In the genomic region with DNA sequence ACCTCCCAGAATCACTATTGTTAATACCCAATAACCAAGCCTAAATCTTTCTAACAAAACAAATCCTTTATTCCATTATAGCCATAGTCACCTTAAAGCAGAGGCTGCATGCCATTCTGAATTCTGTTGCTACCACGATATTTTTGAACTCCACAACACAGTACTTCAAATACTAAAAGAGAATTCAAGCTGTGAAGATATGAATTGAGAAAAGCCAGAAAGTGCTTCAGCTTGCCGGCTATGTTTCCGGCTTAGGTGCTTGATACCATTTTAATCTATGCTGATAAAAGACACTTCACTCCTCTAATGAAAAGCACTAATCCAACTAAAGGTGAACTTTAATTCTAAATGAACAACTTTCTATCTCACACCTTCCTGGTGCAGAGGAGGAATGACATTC, we compare ENCODE assay signal across 35 cellular contexts. TPM values are rescaled to one million over a fixed set of nuclear protein-coding genes. Genes with fewer than 3 reads are reported as not detected.
"Had no signal": no experiment of that assay in that cellular context is flagged by ENCODE, and none has a peak within 500 bp of the region (broad histone marks: within the 10 kb centered on the region; RNA-seq: fewer than 3 reads in every experiment).

No MANE protein-coding gene starts in this region.

- H3K4me3 ChIP-seq: MG63, Peyer's patch had no signal

- H3K27ac ChIP-seq: brain microvascular endothelial cell, Peyer's patch, VCaP had no signal

- H3K9me3 ChIP-seq: MG63, Peyer's patch had no signal

- H3K36me3 ChIP-seq: brain microvascular endothelial cell, MG63, Peyer's patch had no signal

- DNase-seq: activated B cell treated with CpG ODN at 0.5 μM for 24 hours; activated CD4-positive, alpha-beta memory T cell treated with anti-CD3 and anti-CD28 coated beads for 36 hours; activated CD4-positive, alpha-beta T cell treated with anti-CD3 and anti-CD28 coated beads for 4 hours; activated CD4-positive, alpha-beta T cell treated with anti-CD3 and anti-CD28 coated beads, Interleukin-2, amount 50 U/mL, for 1 hour; activated CD4-positive, CD25-positive, alpha-beta regulatory T cell treated with anti-CD3 and anti-CD28 coated beads, Interleukin-2, amount 50 U/mL, for 72 hours; activated CD8-positive, alpha-beta memory T cell treated with anti-CD3 and anti-CD28 coated beads, Interleukin-2, amount 50 U/mL, for 4 hours; activated effector memory CD4-positive, alpha-beta T cell treated with Interleukin-2 at 50 U/mL for 16 hours; activated naive CD4-positive, alpha-beta T cell treated with anti-CD3 and anti-CD28 coated beads, Interleukin-2, amount 10 ng/mL, durations not matched to agents 7 days and 5 days; activated naive CD8-positive, alpha-beta T cell treated with anti-CD3 and anti-CD28 coated beads, Interleukin-2, amount 50 U/mL, for 24 hours; activated T-cell treated with anti-CD3 and anti-CD28 coated beads, Interleukin-2, amount 50 U/mL, for 48 hours; amniotic stem cell; aorta; brain microvascular endothelial cell; Kasumi-1; KG1; MG63; NCI-H1048; NCI-H1105 treated with DMSO at 0.1 percent for 48 hours; NCI-H1436; NCI-H1694; NCI-H1930; NCI-H2081 treated with DMSO at 0.1 percent for 48 hours; NCI-H226; NCI-H446 treated with DMSO at 0.1 percent for 48 hours; NCI-H524; NCI-H69; NK-92 treated with Interleukin-12 subunit alpha and Interleukin-12 subunit beta, amount 100 ng/mL, for 24 hours; PC-3; Peyer's patch; RPMI8226; SW 1271; T-helper 1 cell; T-helper 2 cell; T-helper 9 cell had no signal

- H3K4me1 ChIP-seq: Peyer's patch had no signal

- H3K27me3 ChIP-seq: brain microvascular endothelial cell, MG63, Peyer's patch had no signal

RNA-seq across cellular contexts. Expression of gene GAREM1, which starts 41.3 kb away (rescaled TPM):
- total RNA-seq: activated B cell treated with CpG ODN at 0.5 μM for 24 hours had no signal
